Comparison of ENCODE assay signal across 17 cellular contexts in genomic region chr21:26739189-26739588, GRCh38.
DNase-seq lines count a peak whose midpoint lies in the region; TF ChIP-seq lines count a peak whose summit lies in the region.
"Had no signal": no experiment of that assay in that cellular context is flagged by ENCODE, and none has a peak within 500 bp of the region (broad histone marks: within the 10 kb centered on the region; RNA-seq: fewer than 3 reads in every experiment).

No MANE protein-coding gene starts in this region.

- peaks cover 0 to 2% (median 0%) of the 10 kb centered on the region in 5 donors for H3K9me3 ChIP-seq in subcutaneous abdominal adipose tissue (ENCODE audit: control insufficient read depth in 5 of 5, low read length in 5 of 5)
- H3K9me3 ChIP-seq: BLaER1 treated with 17β-estradiol and CSF1 and Interleukin-3, amounts not matched to agents 10 nM and 100 nM; prostate gland; stomach had no signal

- H3K27ac ChIP-seq in subcutaneous abdominal adipose tissue (ENCODE audit: low read depth, low read length): peak overlapping the region; percentile 8
- H3K27ac ChIP-seq: BLaER1 treated with 17β-estradiol and CSF1 and Interleukin-3, amounts not matched to agents 10 nM and 100 nM; prostate gland; stomach had no signal

- peaks cover 0 to 20% (median 4%) of the 10 kb centered on the region in 5 donors for H3K4me1 ChIP-seq in subcutaneous abdominal adipose tissue (ENCODE audit: control insufficient read depth in 5 of 5, insufficient read depth in 5 of 5, low read length in 5 of 5)
- H3K4me1 ChIP-seq: prostate gland, stomach had no signal

- DNase-seq in SKM-1 treated with dmso at 0.1 percent for 144 hours (lab: John Stamatoyannopoulos, UW; ENCODE audit: unreplicated experiment): peak; percentile 38
- no peak for DNase-seq in SKM-1 (lab: John Stamatoyannopoulos, UW; ENCODE audit: unreplicated experiment)
- peak; percentile 82 for DNase-seq in choroid plexus epithelial cell (ENCODE audit: low read depth)
- DNase-seq in kidney epithelial cell (ENCODE audit: low read depth): peak; percentile 38
- no peak for DNase-seq in stimulated activated CD8-positive, alpha-beta memory T cell treated with anti-CD3 and anti-CD28 coated beads, Interleukin-4, amount 100 ng/mL, for 48 hours
- DNase-seq in NCI-H748 (lab: John Stamatoyannopoulos, UW; ENCODE audit: unreplicated experiment): no peak
- DNase-seq in activated CD8-positive, alpha-beta memory T cell treated with anti-CD3 and anti-CD28 coated beads, Interleukin-2, amount 50 U/mL, for 48 hours: no peak
- DNase-seq: 8988T; GF-D8; KBM-7; NCI-H69; stimulated activated CD4-positive, alpha-beta T cell treated with anti-CD3 and anti-CD28 coated beads, Interleukin-4, amount 100 ng/mL, for 1 hour; stomach had no signal

- H3K36me3 ChIP-seq in kidney epithelial cell (ENCODE audit: control insufficient read depth, insufficient read depth, low read length) (no peaks in the 10 kb centered on the region), subcutaneous abdominal adipose tissue (ENCODE audit: control insufficient read depth in 5 of 5, insufficient read depth in 5 of 5, low read length in 5 of 5) (no peaks in the 10 kb centered on the region)
- H3K36me3 ChIP-seq: BLaER1 treated with 17β-estradiol and CSF1 and Interleukin-3, amounts not matched to agents 10 nM and 100 nM; prostate gland; stomach had no signal

- no peak overlapping the region for H3K9ac ChIP-seq in subcutaneous abdominal adipose tissue (ENCODE audit: low read length in 5 of 5)
- H3K9ac ChIP-seq: BLaER1 treated with 17β-estradiol and CSF1 and Interleukin-3, amounts not matched to agents 10 nM and 100 nM had no signal

- H3K27me3 ChIP-seq in kidney epithelial cell (ENCODE audit: control insufficient read depth, insufficient read depth, low read length): no peaks in the 10 kb centered on the region
- no peaks in the 10 kb centered on the region for H3K27me3 ChIP-seq in subcutaneous abdominal adipose tissue (ENCODE audit: control insufficient read depth in 5 of 5, insufficient read depth in 4 of 5, low read length in 5 of 5)
- H3K27me3 ChIP-seq: BLaER1 treated with 17β-estradiol and CSF1 and Interleukin-3, amounts not matched to agents 10 nM and 100 nM; stomach had no signal

- H3K4me3 ChIP-seq in choroid plexus epithelial cell (ENCODE audit: low read depth, low read length) (no peak overlapping the region), kidney epithelial cell (ENCODE audit: low read depth, low read length) (no peak overlapping the region), subcutaneous abdominal adipose tissue (ENCODE audit: low read depth in 1 of 5, low read length in 5 of 5) (peak overlapping the region in 1 of 5 donors; percentile 28)
- H3K4me3 ChIP-seq: BLaER1 treated with 17β-estradiol and CSF1 and Interleukin-3, amounts not matched to agents 10 nM and 100 nM; prostate gland; smooth muscle cell; stomach had no signal

- TF ChIP-seq CTCF in choroid plexus epithelial cell (conservative IDR thresholded peaks at IDR 0.05; ENCODE audit: low read depth, low read length): no peak
- TF ChIP-seq CTCF in kidney epithelial cell (IDR thresholded peaks at IDR 0.05; ENCODE audit: insufficient read depth, low read length, poor library complexity, severe bottlenecking): no peak

Comparison
In these comparisons a context has a peak if more than half of its experiments do, and no peak if none do; other contexts are left out.
1. DNase-seq: peak in SKM-1 treated with dmso at 0.1 percent for 144 hours (single experiment), choroid plexus epithelial cell (single experiment) and kidney epithelial cell (single experiment); none in SKM-1 (single experiment), stimulated activated CD8-positive, alpha-beta memory T cell treated with anti-CD3 and anti-CD28 coated beads, Interleukin-4, amount 100 ng/mL, for 48 hours (single experiment), NCI-H748 (single experiment) and activated CD8-positive, alpha-beta memory T cell treated with anti-CD3 and anti-CD28 coated beads, Interleukin-2, amount 50 U/mL, for 48 hours (single experiment).